8 cellular contexts compared by ENCODE assay signal in genomic region chr3:9914559-9915251, GRCh38. TPM values are rescaled to one million over a fixed set of nuclear protein-coding genes. Genes with fewer than 3 reads are reported as not detected.
DNase-seq lines count a peak whose midpoint lies in the region; ATAC-seq, FAIRE-seq and TF ChIP-seq lines count a peak whose summit lies in the region.

No MANE protein-coding gene starts in this region.

- H3K79me2 ChIP-seq in mammary epithelial cell (ENCODE audit: insufficient read depth, low read length): no peaks in the 10 kb centered on the region

- H3K9ac ChIP-seq in mammary epithelial cell (ENCODE audit: insufficient read depth, low read length): no peak overlapping the region

- H3K27me3 ChIP-seq in breast epithelium: no peaks in the 10 kb centered on the region
- H3K27me3 ChIP-seq in mammary epithelial cell (ENCODE audit: insufficient read depth, low read length): no peaks in the 10 kb centered on the region
- H3K27me3 ChIP-seq in lung (ENCODE audit: control insufficient read depth, insufficient read depth): no peaks in the 10 kb centered on the region

- H3K27ac Mint-ChIP-seq in activated T-helper 1 cell treated with anti-CD3 and anti-CD28 coated beads, Interleukin-12 subunit alpha, Interleukin-12 subunit beta, Interleukin-2, Interleukin-4 antibody, amounts not matched to agents 30 ng/mL and 10 ng/mL and 1 ng/mL, durations not matched to agents 14 hours and 24 hours and 36 hours: no peak overlapping the region

- no peak overlapping the region for H2AFZ ChIP-seq in mammary epithelial cell (ENCODE audit: low read depth, low read length)

- no peak for FAIRE-seq in frontal cortex (lab: Jason Lieb, UNC)

- BruUV-seq in mammary epithelial cell (replicated peaks; lab: Mats Ljungman, UMichigan): no TSS peak

- H3K4me2 ChIP-seq in mammary epithelial cell (ENCODE audit: insufficient read depth, low read depth, low read length): no peak overlapping the region

- H3K4me1 ChIP-seq in breast epithelium (peaks cover 11 to 24% of the 10 kb centered on the region in 2 donors), mammary epithelial cell (ENCODE audit: insufficient read depth, low read length) (peaks cover 34% of the 10 kb centered on the region), lung (ENCODE audit: control insufficient read depth in 2 of 2, insufficient read depth in 2 of 2, low read length in 2 of 2) (peaks cover 0 to 21% of the 10 kb centered on the region in 2 donors), urinary bladder (ENCODE audit: insufficient read depth) (no peaks in the 10 kb centered on the region)

- TF ChIP-seq CTCF in breast epithelium (IDR thresholded peaks at IDR 0.05) (no peak), mammary epithelial cell (conservative IDR thresholded peaks at IDR 0.05 in 1 of 2, IDR thresholded peaks at IDR 0.05 in 1 of 2; ENCODE audit: extremely low read depth in 1 of 2, insufficient read depth in 1 of 2, low read depth in 1 of 2, low read length in 2 of 2) (no peak), lung (IDR thresholded peaks at IDR 0.05; ENCODE audit: control extremely low read depth, extremely low read depth) (no peak)

- H3K27ac ChIP-seq in breast epithelium: peak overlapping the region; percentile 93 to 94
- H3K27ac ChIP-seq in mammary epithelial cell (ENCODE audit: insufficient read depth, low read depth, low read length): no peak overlapping the region
- peak overlapping the region; percentile 40 to 87 for H3K27ac ChIP-seq in lung (ENCODE audit: low read depth in 1 of 2, low read length in 1 of 2)
- no peak overlapping the region for H3K27ac ChIP-seq in urinary bladder (ENCODE audit: low read depth)

- no peaks in the 10 kb centered on the region for H3K9me3 Mint-ChIP-seq in activated T-helper 1 cell treated with anti-CD3 and anti-CD28 coated beads, Interleukin-12 subunit alpha, Interleukin-12 subunit beta, Interleukin-2, Interleukin-4 antibody, amounts not matched to agents 30 ng/mL and 10 ng/mL and 1 ng/mL, durations not matched to agents 14 hours and 24 hours and 36 hours

- peak overlapping the region; percentile 56 to 76 (median 67) for H3K4me3 ChIP-seq in breast epithelium
- H3K4me3 ChIP-seq in mammary epithelial cell (replicated peaks in 1 of 3; ENCODE audit: insufficient read depth in 1 of 3, low read depth in 2 of 3, low read length in 3 of 3): no peak overlapping the region
- peak overlapping the region; percentile 42 for H3K4me3 ChIP-seq in lung
- H3K4me3 ChIP-seq in urinary bladder (ENCODE audit: low read depth, low read length): peak overlapping the region; percentile 55

- H3K36me3 Mint-ChIP-seq in activated T-helper 1 cell treated with anti-CD3 and anti-CD28 coated beads, Interleukin-12 subunit alpha, Interleukin-12 subunit beta, Interleukin-2, Interleukin-4 antibody, amounts not matched to agents 30 ng/mL and 10 ng/mL and 1 ng/mL, durations not matched to agents 14 hours and 24 hours and 36 hours (ENCODE audit: low read depth): no peaks in the 10 kb centered on the region

- ATAC-seq in lung (ENCODE audit: insufficient read depth, low FRiP score): no peak

- intact Hi-C loops in breast epithelium (cut with DNase I; ENCODE audit: low total_unique reads) (no loop called here), mammary epithelial cell (cut with micrococcal nuclease) (no loop called here)
- intact Hi-C loops in activated T-helper 1 cell treated with anti-CD3 and anti-CD28 coated beads, Interleukin-12 subunit alpha, Interleukin-12 subunit beta, Interleukin-2, Interleukin-4 antibody, amounts not matched to agents 30 ng/mL and 10 ng/mL and 1 ng/mL, durations not matched to agents 14 hours and 24 hours and 36 hours (cut with micrococcal nuclease): loop anchor here (1.0 to 5.0 kb wide), 4 partner anchors 18 to 70 kb away; partner anchors contain the start of genes JAGN1 and RPUSD3

- in situ Hi-C loops in mammary epithelial cell (cut with MboI; ENCODE audit: low sequenced_read_pairs in 2 of 2): no loop called here

- dilution Hi-C loops in mammary epithelial cell (cut with HindIII; ENCODE audit: low sequenced_read_pairs): no loop called here

- no peaks in the 10 kb centered on the region for H3K9me3 ChIP-seq in breast epithelium
- no peaks in the 10 kb centered on the region for H3K9me3 ChIP-seq in mammary epithelial cell (replicated peaks; ENCODE audit: insufficient read depth, low read length)
- no peaks in the 10 kb centered on the region for H3K9me3 ChIP-seq in lung (ENCODE audit: control insufficient read depth in 2 of 2, insufficient read depth in 1 of 2, low read length in 1 of 2)

- H4K20me1 ChIP-seq in mammary epithelial cell (ENCODE audit: insufficient read depth, low read length): no peaks in the 10 kb centered on the region

- CTCF ChIA-PET in mammary epithelial cell (lab: Charles Lee; ENCODE audit: low non-redundant PET): interaction anchor here (0.6 kb wide), 1 partner anchor 1600 kb away, joined by 3 read pairs; no protein-coding TSS in a partner anchor

- no peaks in the 10 kb centered on the region for H3K36me3 ChIP-seq in breast epithelium
- H3K36me3 ChIP-seq in mammary epithelial cell (ENCODE audit: insufficient read depth, low read length): no peaks in the 10 kb centered on the region
- H3K36me3 ChIP-seq in lung (ENCODE audit: control insufficient read depth in 2 of 2, insufficient read depth in 2 of 2, low read length in 2 of 2): no peaks in the 10 kb centered on the region
- no peaks in the 10 kb centered on the region for H3K36me3 ChIP-seq in urinary bladder (ENCODE audit: insufficient read depth)

- H3K4me1 Mint-ChIP-seq in activated T-helper 1 cell treated with anti-CD3 and anti-CD28 coated beads, Interleukin-12 subunit alpha, Interleukin-12 subunit beta, Interleukin-2, Interleukin-4 antibody, amounts not matched to agents 30 ng/mL and 10 ng/mL and 1 ng/mL, durations not matched to agents 14 hours and 24 hours and 36 hours (ENCODE audit: low read depth): peaks cover 18% of the 10 kb centered on the region

- 77% methylated on average over 5 of the region's 15 CpGs for WGBS in mammary epithelial cell (ENCODE audit: low coverage, missing lambda C conversion rate)
- 23 to 28% methylated on average over 15 of the region's 15 CpGs for WGBS in lung, 2 donors
- 22% methylated on average over 15 of the region's 15 CpGs for WGBS in urinary bladder

- DNase-seq in breast epithelium (ENCODE audit: low spot score in 2 of 2): no peak
- no peak for DNase-seq in mammary epithelial cell
- no peak for DNase-seq in activated T-helper 1 cell treated with anti-CD3 and anti-CD28 coated beads, Interleukin-12 subunit alpha, Interleukin-12 subunit beta, Interleukin-2, Interleukin-4 antibody, amounts not matched to agents 30 ng/mL and 10 ng/mL and 1 ng/mL, durations not matched to agents 14 hours and 24 hours and 36 hours (ENCODE audit: low spot score)
- DNase-seq in lung (ENCODE audit: low spot score): no peak
- DNase-seq in NCI-H2196 treated with DMSO at 0.1 percent for 48 hours (lab: John Stamatoyannopoulos, UW; ENCODE audit: unreplicated experiment): no peak
- no peak for DNase-seq in stimulated activated CD8-positive, alpha-beta memory T cell treated with anti-CD3 and anti-CD28 coated beads, Interleukin-4, amount 100 ng/mL, for 48 hours
- no peak for DNase-seq in frontal cortex (ENCODE audit: low spot score in 2 of 2)

- TF ChIP-seq POLR2A in breast epithelium (IDR thresholded peaks at IDR 0.05): no peak

- peaks cover 2% of the 10 kb centered on the region for H3K27me3 Mint-ChIP-seq in activated T-helper 1 cell treated with anti-CD3 and anti-CD28 coated beads, Interleukin-12 subunit alpha, Interleukin-12 subunit beta, Interleukin-2, Interleukin-4 antibody, amounts not matched to agents 30 ng/mL and 10 ng/mL and 1 ng/mL, durations not matched to agents 14 hours and 24 hours and 36 hours (ENCODE audit: insufficient read depth)

- peak overlapping the region; percentile 15 for H3K4me3 Mint-ChIP-seq in activated T-helper 1 cell treated with anti-CD3 and anti-CD28 coated beads, Interleukin-12 subunit alpha, Interleukin-12 subunit beta, Interleukin-2, Interleukin-4 antibody, amounts not matched to agents 30 ng/mL and 10 ng/mL and 1 ng/mL, durations not matched to agents 14 hours and 24 hours and 36 hours

RNA-seq across cellular contexts. Expression of gene IL17RC, which starts 2.2 kb away (rescaled TPM):
- total RNA-seq in breast epithelium (100 to 1,000 TPM in 1 of 3 donors, 10 to 100 TPM in 2; 59.6 to 119 (median 90.6) TPM), mammary epithelial cell (10 to 100 TPM; 17.8 to 46.8 TPM), lung (10 to 100 TPM; 31.7 to 35.4 TPM), urinary bladder (24.7 TPM), frontal cortex (2.4 TPM)
- polyA plus RNA-seq in mammary epithelial cell (12.8 TPM), lung (10 to 100 TPM; 20.5 to 39.8 TPM), urinary bladder (72.5 TPM)
- 9.2 TPM for polyA minus RNA-seq in mammary epithelial cell
- total RNA-seq in activated T-helper 1 cell treated with anti-CD3 and anti-CD28 coated beads, Interleukin-12 subunit alpha, Interleukin-12 subunit beta, Interleukin-2, Interleukin-4 antibody, amounts not matched to agents 30 ng/mL and 10 ng/mL and 1 ng/mL, durations not matched to agents 14 hours and 24 hours and 36 hours: 0.64 and 0.83 TPM in 2 replicates

RNA-seq across cellular contexts. Expression of gene IL17RE, which starts 12.1 kb away (rescaled TPM):
- total RNA-seq in breast epithelium (10 to 100 TPM; 11.5 to 22.0 (median 11.7) TPM), mammary epithelial cell (10 to 100 TPM; 10.6 to 13.3 TPM), lung (10 to 100 TPM; 11.3 to 22.9 TPM), urinary bladder (1.2 TPM), frontal cortex (under 0.01 TPM)
- polyA plus RNA-seq in mammary epithelial cell (10.2 TPM), lung (10 to 100 TPM in 1 of 2 donors, 1 to 10 TPM in 1; 7.0 to 26.1 TPM), urinary bladder (4.3 TPM)
- 18.0 TPM for polyA minus RNA-seq in mammary epithelial cell
- 3.2 and 3.5 TPM in 2 replicates for total RNA-seq in activated T-helper 1 cell treated with anti-CD3 and anti-CD28 coated beads, Interleukin-12 subunit alpha, Interleukin-12 subunit beta, Interleukin-2, Interleukin-4 antibody, amounts not matched to agents 30 ng/mL and 10 ng/mL and 1 ng/mL, durations not matched to agents 14 hours and 24 hours and 36 hours

RNA-seq across cellular contexts. Expression of gene CRELD1, which starts 18.9 kb away (rescaled TPM):
- total RNA-seq in breast epithelium (10 to 100 TPM; 33.6 to 52.4 (median 44.6) TPM), mammary epithelial cell (10 to 100 TPM; 12.6 to 18.2 TPM), lung (10 to 100 TPM; 37.7 to 60.1 TPM), urinary bladder (22.9 TPM), frontal cortex (15.5 TPM)
- polyA plus RNA-seq in mammary epithelial cell (13.0 TPM), lung (10 to 100 TPM; 28.0 to 45.7 TPM), urinary bladder (72.3 TPM)
- polyA minus RNA-seq in mammary epithelial cell: 13.6 TPM
- 18.7 and 20.6 TPM in 2 replicates for total RNA-seq in activated T-helper 1 cell treated with anti-CD3 and anti-CD28 coated beads, Interleukin-12 subunit alpha, Interleukin-12 subunit beta, Interleukin-2, Interleukin-4 antibody, amounts not matched to agents 30 ng/mL and 10 ng/mL and 1 ng/mL, durations not matched to agents 14 hours and 24 hours and 36 hours

RNA-seq across cellular contexts. Expression of gene JAGN1, which starts 24.3 kb away (rescaled TPM):
- total RNA-seq in breast epithelium (10 to 100 TPM; 34.1 to 73.1 (median 56.5) TPM), mammary epithelial cell (10 to 100 TPM; 32.3 to 34.7 TPM), lung (10 to 100 TPM; 20.7 to 28.7 TPM), urinary bladder (12.2 TPM), frontal cortex (15.9 TPM)
- polyA plus RNA-seq in mammary epithelial cell (63.6 TPM), lung (10 to 100 TPM; 41.0 to 43.7 TPM), urinary bladder (44.3 TPM)
- 73.5 TPM for polyA minus RNA-seq in mammary epithelial cell
- 42.4 and 46.3 TPM in 2 replicates for total RNA-seq in activated T-helper 1 cell treated with anti-CD3 and anti-CD28 coated beads, Interleukin-12 subunit alpha, Interleukin-12 subunit beta, Interleukin-2, Interleukin-4 antibody, amounts not matched to agents 30 ng/mL and 10 ng/mL and 1 ng/mL, durations not matched to agents 14 hours and 24 hours and 36 hours

RNA-seq across cellular contexts. Expression of gene CIDEC, which starts 34.7 kb away (rescaled TPM):
- total RNA-seq in breast epithelium: 1,000 to 10,000 TPM in 1 of 3 donors, 100 to 1,000 TPM in 1, 10 to 100 TPM in 1; 92.3 to 1,697 (median 153) TPM
- total RNA-seq in mammary epithelial cell: under 1 TPM in 1 of 2 donors, not detected in 1; 0.17 TPM
- polyA plus RNA-seq in mammary epithelial cell: 0.06 TPM
- polyA minus RNA-seq in mammary epithelial cell: not detected
- not detected in 2 replicates for total RNA-seq in activated T-helper 1 cell treated with anti-CD3 and anti-CD28 coated beads, Interleukin-12 subunit alpha, Interleukin-12 subunit beta, Interleukin-2, Interleukin-4 antibody, amounts not matched to agents 30 ng/mL and 10 ng/mL and 1 ng/mL, durations not matched to agents 14 hours and 24 hours and 36 hours
- total RNA-seq in lung: not detected
- under 1 TPM in 1 of 2 donors, not detected in 1; 0.08 TPM for polyA plus RNA-seq in lung
- total RNA-seq in urinary bladder: not detected
- polyA plus RNA-seq in urinary bladder: 49.2 TPM
- not detected for total RNA-seq in frontal cortex

Comparison
In these comparisons a context has a peak if more than half of its experiments do, and no peak if none do; other contexts are left out.
1. H3K27ac ChIP-seq: peak in breast epithelium (2 of 2) and lung (2 of 2); none in mammary epithelial cell (single experiment) and urinary bladder (single experiment).
2. H3K4me3 ChIP-seq: peak in breast epithelium (3 of 3), lung (single experiment) and urinary bladder (single experiment); none in mammary epithelial cell (0 of 3).